Comparison of ENCODE assay signal across 24 cellular contexts in the genomic region with DNA sequence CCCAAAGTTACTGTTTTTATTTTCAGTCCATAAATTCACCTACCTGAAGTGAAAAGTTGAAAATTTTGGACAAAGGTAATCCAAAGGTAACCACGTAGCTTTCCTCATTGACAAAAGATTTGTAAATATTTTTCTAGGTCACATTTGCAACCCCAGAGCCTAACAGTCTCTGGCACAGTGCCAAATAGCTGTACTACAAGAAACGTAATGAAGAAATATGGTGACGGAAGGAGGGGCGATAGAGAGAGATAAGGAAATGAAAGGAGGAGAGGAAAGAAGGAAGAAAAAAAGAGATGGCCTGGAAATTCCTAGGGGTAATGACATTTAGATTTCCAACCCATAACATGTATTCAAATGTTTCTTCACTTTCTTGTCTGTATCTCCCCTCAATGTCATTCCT.
"Had no signal": no experiment of that assay in that cellular context is flagged by ENCODE, and none has a peak within 500 bp of the region (broad histone marks: within the 10 kb centered on the region; RNA-seq: fewer than 3 reads in every experiment).

No MANE protein-coding gene starts in this region.

- H3K36me3 ChIP-seq: gastrocnemius medialis, uterus had no signal

- H3K27me3 ChIP-seq: gastrocnemius medialis, hepatocyte, uterus had no signal

- FAIRE-seq: keratinocyte had no signal

- H3K27ac ChIP-seq: gastrocnemius medialis, hepatocyte, uterus had no signal

- H3K79me2 ChIP-seq: hepatocyte had no signal

- H3K9me3 ChIP-seq: gastrocnemius medialis, mucosa of descending colon, uterus had no signal

- DNase-seq: activated B cell treated with CpG ODN at 0.5 μM for 24 hours; activated CD4-positive, alpha-beta T cell treated with anti-CD3 and anti-CD28 coated beads, Interleukin-2, amount 50 U/mL, for 1 hour; activated CD8-positive, alpha-beta T cell treated with anti-CD3 and anti-CD28 coated beads for 36 hours; activated naive CD8-positive, alpha-beta T cell treated with anti-CD3 and anti-CD28 coated beads, Interleukin-2, amount 50 U/mL, for 24 hours; activated T-cell treated with anti-CD3 and anti-CD28 coated beads, Interleukin-2, amount 50 U/mL, for 48 hours; amygdala; caudate nucleus; cortex of kidney; effector memory CD8-positive, alpha-beta T cell; erythroblast; gastrocnemius medialis; glutamatergic neuron; left cardiac atrium; left ventricle myocardium superior; posterior cingulate gyrus; right cardiac atrium; stimulated activated CD4-positive, alpha-beta T cell treated with anti-CD3 and anti-CD28 coated beads, Interleukin-2, amount 100 ng/mL, for 48 hours; stimulated activated naive CD8-positive, alpha-beta T cell treated with anti-CD3 and anti-CD28 coated beads, Interleukin-15, amount 100 ng/mL, for 72 hours; substantia nigra; uterus had no signal

- H3K4me2 ChIP-seq: hepatocyte had no signal

- ATAC-seq: activated CD8-positive, alpha-beta T cell treated with anti-CD3 and anti-CD28 coated beads for 36 hours; effector memory CD8-positive, alpha-beta T cell; gastrocnemius medialis; left cardiac atrium; left ventricle myocardium superior; mucosa of descending colon; natural killer cell treated with Interleukin-12 subunit alpha and Interleukin-12 subunit beta and Interleukin-15 and Interleukin-18, amount 100 ng/mL, for 72 hours; right cardiac atrium; stimulated activated naive CD8-positive, alpha-beta T cell treated with anti-CD3 and anti-CD28 coated beads, Interleukin-15, amount 100 ng/mL, for 72 hours had no signal

- H3K4me1 ChIP-seq: gastrocnemius medialis, uterus had no signal

- H2AFZ ChIP-seq: hepatocyte had no signal

- H3K4me3 ChIP-seq: gastrocnemius medialis, hepatocyte, mucosa of descending colon, uterus had no signal
